Comparison of ENCODE assay signal across 8 cellular contexts in the genomic region with DNA sequence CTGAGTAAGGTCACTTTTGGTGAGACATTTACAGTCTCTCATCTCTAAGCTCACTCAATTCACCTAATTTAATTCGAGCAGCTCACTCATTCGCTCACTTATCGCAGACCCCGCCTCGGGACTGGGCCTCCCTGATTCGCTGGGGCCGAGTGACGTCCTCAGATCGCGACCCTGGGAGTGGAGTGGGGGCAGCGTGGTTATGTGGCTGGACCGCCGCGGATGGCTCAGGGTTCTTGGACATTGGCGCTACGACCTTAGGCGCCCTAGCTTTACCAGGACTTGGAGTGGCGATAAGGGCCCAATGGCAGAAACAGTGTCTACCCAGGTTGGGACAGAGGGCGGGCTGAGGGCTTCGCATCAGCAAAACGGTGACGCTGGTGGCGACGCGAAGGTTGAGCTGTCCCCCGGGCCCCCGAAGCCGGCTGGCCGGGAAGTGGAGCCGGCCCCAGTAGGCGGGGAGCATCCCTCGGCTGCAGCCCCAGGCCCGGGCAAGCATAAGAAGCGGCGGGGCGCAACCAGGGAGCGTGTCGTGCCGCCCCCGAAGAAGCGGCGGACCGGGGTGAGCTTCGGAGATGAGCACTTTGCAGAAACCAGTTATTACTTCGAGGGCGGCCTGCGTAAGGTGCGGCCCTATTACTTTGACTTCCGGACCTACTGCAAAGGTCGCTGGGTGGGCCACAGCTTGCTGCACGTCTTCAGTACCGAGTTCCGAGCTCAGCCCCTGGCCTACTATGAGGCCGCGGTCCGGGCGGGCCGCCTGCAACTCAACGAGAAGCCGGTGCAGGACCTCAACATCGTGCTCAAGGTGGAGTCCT. TPM values are rescaled to one million over a fixed set of nuclear protein-coding genes. Genes with fewer than 3 reads are reported as not detected.
DNase-seq lines count a peak whose midpoint lies in the region; ATAC-seq and TF ChIP-seq lines count a peak whose summit lies in the region.

A gene with protein sequence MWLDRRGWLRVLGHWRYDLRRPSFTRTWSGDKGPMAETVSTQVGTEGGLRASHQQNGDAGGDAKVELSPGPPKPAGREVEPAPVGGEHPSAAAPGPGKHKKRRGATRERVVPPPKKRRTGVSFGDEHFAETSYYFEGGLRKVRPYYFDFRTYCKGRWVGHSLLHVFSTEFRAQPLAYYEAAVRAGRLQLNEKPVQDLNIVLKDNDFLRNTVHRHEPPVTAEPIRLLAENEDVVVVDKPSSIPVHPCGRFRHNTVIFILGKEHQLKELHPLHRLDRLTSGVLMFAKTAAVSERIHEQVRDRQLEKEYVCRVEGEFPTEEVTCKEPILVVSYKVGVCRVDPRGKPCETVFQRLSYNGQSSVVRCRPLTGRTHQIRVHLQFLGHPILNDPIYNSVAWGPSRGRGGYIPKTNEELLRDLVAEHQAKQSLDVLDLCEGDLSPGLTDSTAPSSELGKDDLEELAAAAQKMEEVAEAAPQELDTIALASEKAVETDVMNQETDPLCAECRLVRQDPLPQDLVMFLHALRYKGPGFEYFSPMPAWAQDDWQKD (plus strand): TSS at position 161 of the 815 bp plus-strand sequence. CDS start 39 bp downstream, at position 200.

- H3K4me2 ChIP-seq in parathyroid adenoma (ENCODE audit: low read length) = peak within 1 kb of the TSS; percentile 89

- peaks cover 6% of the 10 kb centered on the region for H3K27me3 Mint-ChIP-seq in HFFc6 (ENCODE audit: insufficient read depth)
- peaks cover 6% of the 10 kb centered on the region for H3K27me3 Mint-ChIP-seq in activated naive CD8-positive, alpha-beta T cell treated with anti-CD3 and anti-CD28 coated beads, Interleukin-2, amount 10 ng/mL, durations not matched to agents 7 days and 5 days

- no peak for TF ChIP-seq CTCF in HFFc6 (IDR thresholded peaks at IDR 0.05)
- TF ChIP-seq CTCF in parathyroid adenoma (IDR thresholded peaks at IDR 0.05) = no peak
- no peak for TF ChIP-seq CTCF in tibial artery (IDR thresholded peaks at IDR 0.05)

- H3K36me3 ChIP-seq in ES-I3 (ENCODE audit: insufficient read depth, low read length) (peaks cover 8% of the 10 kb centered on the region), parathyroid adenoma (ENCODE audit: control insufficient read depth, insufficient read depth, low read length) (no peaks in the 10 kb centered on the region), tibial artery (peaks cover 13 to 22% (median 18%) of the 10 kb centered on the region in 3 donors)

- intact Hi-C loops in Right ventricle myocardium superior (cut with DNase I) = no loop called here
- intact Hi-C loops in tibial artery (cut with DNase I; ENCODE audit: low total_unique reads) = loop anchor here (10.0 kb wide), 1 partner anchor 125 kb away; a partner anchor contains a TSS

- POLR2A ChIA-PET in activated naive CD8-positive, alpha-beta T cell treated with anti-CD3 and anti-CD28 coated beads, Interleukin-2, amount 10 ng/mL, durations not matched to agents 7 days and 5 days (lab: Charles Lee) = interaction anchor here (0.5 to 2.0 kb wide), 19 partner anchors 9 to 993 kb away, joined by 3 to 18 read pairs (median 5); a partner anchor contains a TSS

- H3K9me3 Mint-ChIP-seq in HFFc6 = no peaks in the 10 kb centered on the region
- no peaks in the 10 kb centered on the region for H3K9me3 Mint-ChIP-seq in activated naive CD8-positive, alpha-beta T cell treated with anti-CD3 and anti-CD28 coated beads, Interleukin-2, amount 10 ng/mL, durations not matched to agents 7 days and 5 days

- H3K27ac Mint-ChIP-seq in HFFc6 = peak within 1 kb of the TSS; percentile 96
- H3K27ac Mint-ChIP-seq in activated naive CD8-positive, alpha-beta T cell treated with anti-CD3 and anti-CD28 coated beads, Interleukin-2, amount 10 ng/mL, durations not matched to agents 7 days and 5 days = peak within 1 kb of the TSS; percentile 98

- H3K9me3 ChIP-seq in ES-I3 (ENCODE audit: control insufficient read depth, insufficient read depth, low read length) (no peaks in the 10 kb centered on the region), parathyroid adenoma (ENCODE audit: control insufficient read depth, low read length) (no peaks in the 10 kb centered on the region), tibial artery (no peaks in the 10 kb centered on the region)

- H3K4me3 ChIP-seq in parathyroid adenoma (ENCODE audit: low read depth, low read length) (peak within 1 kb of the TSS; percentile 93), tibial artery (peak within 1 kb of the TSS; percentile 67 to 97)

- DNase-seq in HFFc6 (peak; percentile 88), NCI-H1436 treated with DMSO at 0.1 percent for 48 hours (lab: John Stamatoyannopoulos, UW) (peak; percentile 27), SW480 (ENCODE audit: low spot score) (peak; percentile 79), Right ventricle myocardium superior (peak; percentile 96), tibial artery (peak; percentile 94 to 95)
- DNase-seq in activated naive CD8-positive, alpha-beta T cell treated with anti-CD3 and anti-CD28 coated beads, Interleukin-2, amount 10 ng/mL, durations not matched to agents 7 days and 5 days = peak; percentile 94

- H3K27me3 ChIP-seq in parathyroid adenoma (ENCODE audit: control insufficient read depth, insufficient read depth, low read length) = no peaks in the 10 kb centered on the region
- H3K27me3 ChIP-seq in tibial artery = no peaks in the 10 kb centered on the region

- H3K4me3 Mint-ChIP-seq in HFFc6 = peak within 1 kb of the TSS; percentile 97
- peak within 1 kb of the TSS; percentile 96 for H3K4me3 Mint-ChIP-seq in activated naive CD8-positive, alpha-beta T cell treated with anti-CD3 and anti-CD28 coated beads, Interleukin-2, amount 10 ng/mL, durations not matched to agents 7 days and 5 days

- peaks cover 2% of the 10 kb centered on the region; the same call in 1 of the 2 replicates for H3K36me3 Mint-ChIP-seq in HFFc6 (ENCODE audit: low read depth)
- peaks cover 2% of the 10 kb centered on the region for H3K36me3 Mint-ChIP-seq in activated naive CD8-positive, alpha-beta T cell treated with anti-CD3 and anti-CD28 coated beads, Interleukin-2, amount 10 ng/mL, durations not matched to agents 7 days and 5 days

- no peaks in the 10 kb centered on the region for H3K79me2 ChIP-seq in parathyroid adenoma

- peak; percentile 65 for ATAC-seq in activated naive CD8-positive, alpha-beta T cell treated with anti-CD3 and anti-CD28 coated beads, Interleukin-2, amount 10 ng/mL, durations not matched to agents 7 days and 5 days (ENCODE audit: low read depth)
- peak; percentile 86 for ATAC-seq in Right ventricle myocardium superior (ENCODE audit: poor library complexity)

- peak within 1 kb of the TSS; percentile 96 for H2AFZ ChIP-seq in parathyroid adenoma

- H3K27ac ChIP-seq in parathyroid adenoma = peak within 1 kb of the TSS; percentile 74
- peak within 1 kb of the TSS; percentile 76 to 88 for H3K27ac ChIP-seq in tibial artery

- peak within 1 kb of the TSS; percentile 85 for H3K9ac ChIP-seq in ES-I3 (ENCODE audit: low read depth, low read length)
- no peak within 1 kb of the TSS for H3K9ac ChIP-seq in parathyroid adenoma

- H3K4me1 ChIP-seq in ES-I3 (ENCODE audit: insufficient read depth, low read length) (peaks cover 5% of the 10 kb centered on the region; the same call in 1 of the 2 replicates), parathyroid adenoma (no peaks in the 10 kb centered on the region), tibial artery (peaks cover 0 to 29% (median 18%) of the 10 kb centered on the region in 4 donors)

- peaks cover 29% of the 10 kb centered on the region for H3K4me1 Mint-ChIP-seq in HFFc6 (ENCODE audit: low read depth)
- peaks cover 30% of the 10 kb centered on the region for H3K4me1 Mint-ChIP-seq in activated naive CD8-positive, alpha-beta T cell treated with anti-CD3 and anti-CD28 coated beads, Interleukin-2, amount 10 ng/mL, durations not matched to agents 7 days and 5 days

RNA-seq across cellular contexts. Expression of the gene that starts here (rescaled TPM):
- 10 to 100 TPM; 10.3 to 13.7 (median 11.9) TPM for total RNA-seq in HFFc6 (2021; fragmentation: NEBNext Ultra II Directional; extraction: Animal tissue kit (Norgen Biotek cat#: 25700))
- total RNA-seq in activated naive CD8-positive, alpha-beta T cell treated with anti-CD3 and anti-CD28 coated beads, Interleukin-2, amount 10 ng/mL, durations not matched to agents 7 days and 5 days = 10 to 100 TPM; 15.8 to 17.7 TPM
- 10.1 TPM for total RNA-seq in Right ventricle myocardium superior

Comparison
In these comparisons a context has a peak if more than half of its experiments do, and no peak if none do; other contexts are left out.
1. Peak in every context shown above with its lines: DNase-seq, ATAC-seq, H3K4me3 ChIP-seq and H3K27ac ChIP-seq.
2. DNase-seq: peak in every context shown above with its lines; median percentile 96 in Right ventricle myocardium superior; 94 in tibial artery; 94 in activated naive CD8-positive, alpha-beta T cell treated with anti-CD3 and anti-CD28 coated beads, Interleukin-2, amount 10 ng/mL, durations not matched to agents 7 days and 5 days; 88 in HFFc6; 79 in SW480; 27 in NCI-H1436 treated with DMSO at 0.1 percent for 48 hours.